ENCODE assay signal across 14 cellular contexts in genomic region chr17:59397316-59398073, GRCh38.
"Had no signal": no experiment of that assay in that cellular context is flagged by ENCODE, and none has a peak within 500 bp of the region (broad histone marks: within the 10 kb centered on the region; RNA-seq: fewer than 3 reads in every experiment).

No MANE protein-coding gene starts in this region.

- H3K9me3 Mint-ChIP-seq: immature natural killer cell, nephron had no signal

- H3K4me3 Mint-ChIP-seq: activated CD8-positive, alpha-beta memory T cell treated with anti-CD3 and anti-CD28 coated beads, Interleukin-2, amount 10 ng/mL, durations not matched to agents 7 days and 5 days; endodermal cell; immature natural killer cell; nephron had no signal

- H3K4me3 ChIP-seq: SJCRH30, tibial nerve had no signal

- H3K27ac Mint-ChIP-seq: activated CD8-positive, alpha-beta memory T cell treated with anti-CD3 and anti-CD28 coated beads, Interleukin-2, amount 10 ng/mL, durations not matched to agents 7 days and 5 days; endodermal cell; immature natural killer cell had no signal

- H3K9me3 ChIP-seq: SJCRH30, tibial nerve had no signal

- H3K4me1 ChIP-seq: SJCRH30 had no signal

- H3K27me3 ChIP-seq: SJCRH30, tibial nerve had no signal

- H3K27me3 Mint-ChIP-seq: activated CD8-positive, alpha-beta memory T cell treated with anti-CD3 and anti-CD28 coated beads, Interleukin-2, amount 10 ng/mL, durations not matched to agents 7 days and 5 days had no signal

- DNase-seq: activated CD4-positive, alpha-beta T cell treated with anti-CD3 and anti-CD28 coated beads for 1 hour; activated CD4-positive, alpha-beta T cell treated with anti-CD3 and anti-CD28 coated beads, Interleukin-2, amount 50 U/mL, for 48 hours; activated CD8-positive, alpha-beta memory T cell treated with anti-CD3 and anti-CD28 coated beads, Interleukin-2, amount 10 ng/mL, durations not matched to agents 7 days and 5 days; activated naive CD4-positive, alpha-beta T cell; activated T-cell treated with anti-CD3 and anti-CD28 coated beads, Interleukin-2, amount 50 U/mL, for 48 hours; dermis blood vessel endothelial cell; endodermal cell; immature natural killer cell; SJCRH30; stimulated activated CD4-positive, alpha-beta T cell treated with anti-CD3 and anti-CD28 coated beads, Interleukin-15, amount 100 ng/mL, for 24 hours; stimulated activated CD4-positive, alpha-beta T cell treated with anti-CD3 and anti-CD28 coated beads, Interleukin-4, amount 100 ng/mL, for 24 hours; SW 1271 had no signal

- H3K36me3 ChIP-seq: SJCRH30 had no signal

- ATAC-seq: activated CD8-positive, alpha-beta memory T cell treated with anti-CD3 and anti-CD28 coated beads, Interleukin-2, amount 10 ng/mL, durations not matched to agents 7 days and 5 days had no signal

- H3K4me1 Mint-ChIP-seq: immature natural killer cell had no signal

- H3K27ac ChIP-seq: SJCRH30, tibial nerve had no signal
